ENCODE assay signal across 10 cellular contexts in genomic region chr9:136364369-136364748, GRCh38. TPM values are rescaled to one million over a fixed set of nuclear protein-coding genes. Genes with fewer than 3 reads are reported as not detected.
DNase-seq lines count a peak whose midpoint lies in the region; ATAC-seq and TF ChIP-seq lines count a peak whose summit lies in the region.
"Had no signal": no experiment of that assay in that cellular context is flagged by ENCODE, and none has a peak within 500 bp of the region (broad histone marks: within the 10 kb centered on the region; RNA-seq: fewer than 3 reads in every experiment).

No MANE protein-coding gene starts in this region.

- H3K4me3 ChIP-seq in Caco-2 (ENCODE audit: low read depth, low read length) (no peak overlapping the region), HUES6 (ENCODE audit: low read depth, low read length) (peak overlapping the region; percentile 96; the same call in 1 of the 2 replicates)

- DNase-seq in Caco-2 (no peak), neural crest cell (ENCODE audit: low read depth, low spot score) (no peak), NCI-H1105 treated with DMSO at 0.1 percent for 48 hours (lab: John Stamatoyannopoulos, UW) (no peak), hippocampal formation (lab: John Stamatoyannopoulos, UW) (no peak)
- no peak for DNase-seq in activated effector memory CD4-positive, alpha-beta T cell treated with Interleukin-2 at 50 U/mL for 16 hours

- H3K36me3 ChIP-seq in Caco-2 (ENCODE audit: control insufficient read depth, insufficient read depth, low read length) (no peaks in the 10 kb centered on the region; the same call in 1 of the 2 replicates), HUES6 (ENCODE audit: control insufficient read depth, insufficient read depth, low read length) (peaks cover 8% of the 10 kb centered on the region; the same call in 1 of the 2 replicates)
- H3K36me3 ChIP-seq: sigmoid colon had no signal

- H3K27me3 Mint-ChIP-seq in Caco-2 (ENCODE audit: insufficient read depth, unreplicated experiment) (no peaks in the 10 kb centered on the region), neural crest cell (ENCODE audit: low read depth) (peaks cover 6% of the 10 kb centered on the region)
- H3K27me3 Mint-ChIP-seq in activated naive CD8-positive, alpha-beta T cell = no peaks in the 10 kb centered on the region

- CTCF ChIA-PET in Caco-2 (lab: Charles Lee) = interaction anchor here (1.6 to 1.7 kb wide), 3 partner anchors 8 to 267 kb away, joined by 4 to 49 read pairs (median 11); no protein-coding TSS in a partner anchor

- H3K9me3 ChIP-seq in Caco-2 = no peaks in the 10 kb centered on the region
- no peaks in the 10 kb centered on the region for H3K9me3 ChIP-seq in HUES6 (ENCODE audit: control insufficient read depth, insufficient read depth, low read depth, low read length)
- H3K9me3 ChIP-seq: esophagus muscularis mucosa, sigmoid colon had no signal

- no peak for ATAC-seq in HG03457 (IDR thresholded peaks at IDR 0.05; ENCODE audit: unreplicated experiment)

- H3K27me3 ChIP-seq in Caco-2 (replicated peaks; ENCODE audit: control insufficient read depth, insufficient read depth, low read length) = no peaks in the 10 kb centered on the region
- no peaks in the 10 kb centered on the region for H3K27me3 ChIP-seq in HUES6 (ENCODE audit: control insufficient read depth, insufficient read depth, low read length)

- H3K9me3 Mint-ChIP-seq in Caco-2 (ENCODE audit: unreplicated experiment) = no peaks in the 10 kb centered on the region
- H3K9me3 Mint-ChIP-seq in activated naive CD8-positive, alpha-beta T cell (ENCODE audit: low read depth) = no peaks in the 10 kb centered on the region
- H3K9me3 Mint-ChIP-seq in neural crest cell = no peaks in the 10 kb centered on the region

- H3K36me3 Mint-ChIP-seq in Caco-2 (ENCODE audit: insufficient read depth, unreplicated experiment) (peaks cover 50% of the 10 kb centered on the region), neural crest cell (ENCODE audit: low read depth) (no peaks in the 10 kb centered on the region)
- H3K36me3 Mint-ChIP-seq in activated naive CD8-positive, alpha-beta T cell = no peaks in the 10 kb centered on the region

- POLR2A ChIA-PET in Caco-2 (lab: Charles Lee) = interaction anchor here (2.1 kb wide), 1 partner anchor 18 kb away, joined by 13 read pairs; no protein-coding TSS in a partner anchor

- no peak overlapping the region for H3K27ac Mint-ChIP-seq in Caco-2 (ENCODE audit: unreplicated experiment)
- no peak overlapping the region for H3K27ac Mint-ChIP-seq in activated naive CD8-positive, alpha-beta T cell
- H3K27ac Mint-ChIP-seq in neural crest cell (ENCODE audit: unreplicated experiment) = no peak overlapping the region

- intact Hi-C loops in Caco-2 (cut with micrococcal nuclease; ENCODE audit: unreplicated experiment) = loop anchor here (5.0 kb wide), 2 partner anchors 33 to 37 kb away; partner anchors contain the start of gene GPSM1

- no peak overlapping the region for H3K9ac ChIP-seq in HUES6 (ENCODE audit: low read length)

- H3K4me3 Mint-ChIP-seq in Caco-2 (ENCODE audit: unreplicated experiment) (peak overlapping the region; percentile 73), neural crest cell (peak overlapping the region; percentile 66)
- peak overlapping the region; percentile 70 for H3K4me3 Mint-ChIP-seq in activated naive CD8-positive, alpha-beta T cell

- TF ChIP-seq CTCF in Caco-2 (IDR thresholded peaks at IDR 0.05; ENCODE audit: insufficient read depth in 1 of 2, low read depth in 1 of 2, low read length in 1 of 2, severe bottlenecking in 1 of 2, unreplicated experiment in 1 of 2) (no peak), neural crest cell (conservative IDR thresholded peaks at IDR 0.05) (no peak)

- H3K27ac ChIP-seq in HUES6 (ENCODE audit: low read depth, low read length) = no peak overlapping the region

- H3K4me1 Mint-ChIP-seq in Caco-2 (ENCODE audit: low read depth, unreplicated experiment) (no peaks in the 10 kb centered on the region), neural crest cell (peaks cover 5% of the 10 kb centered on the region)
- peaks cover 5% of the 10 kb centered on the region for H3K4me1 Mint-ChIP-seq in activated naive CD8-positive, alpha-beta T cell (ENCODE audit: low read depth)

- peaks cover 7% of the 10 kb centered on the region for H3K4me1 ChIP-seq in Caco-2
- H3K4me1 ChIP-seq in HUES6 (ENCODE audit: control insufficient read depth, insufficient read depth, low read length) = peaks cover 17% of the 10 kb centered on the region

- BruUV-seq in Caco-2 (replicated peaks; lab: Mats Ljungman, UMichigan) = no TSS peak

RNA-seq across cellular contexts. Expression of gene DNLZ, which starts 0.8 kb away (rescaled TPM):
- total RNA-seq in Caco-2 (2022) = 27.1 and 29.1 TPM in 2 replicates
- 21.3 and 21.7 TPM in 2 replicates for total RNA-seq in neural crest cell

RNA-seq across cellular contexts. Expression of gene CARD9, which starts 9.1 kb away (rescaled TPM):
- total RNA-seq in Caco-2 (2022) = 1.7 and 2.6 TPM in 2 replicates
- total RNA-seq in neural crest cell = 1.3 and 1.4 TPM in 2 replicates

RNA-seq across cellular contexts. Expression of gene SNAPC4, which starts 35.6 kb away (rescaled TPM):
- total RNA-seq in Caco-2 (2022) (15.3 and 17.2 TPM in 2 replicates), neural crest cell (18.2 and 19.0 TPM in 2 replicates)

RNA-seq across cellular contexts. Expression of gene GPSM1, which starts 37.0 kb away (rescaled TPM):
- total RNA-seq in Caco-2 (2022) (25.7 and 26.5 TPM in 2 replicates), neural crest cell (50.8 and 56.7 TPM in 2 replicates)

RNA-seq across cellular contexts. Expression of gene ENTR1, which starts 46.1 kb away (rescaled TPM):
- total RNA-seq in Caco-2 (2022) = 85.2 and 92.6 TPM in 2 replicates
- total RNA-seq in neural crest cell = 84.1 and 89.3 TPM in 2 replicates
